In genomic region chr1:165143437-165144065, GRCh38 we compare ENCODE assay signal across 1 cellular context.
TF ChIP-seq lines count a peak whose summit lies in the region.

No MANE protein-coding gene starts in this region.

TF ChIP-seq in GM23338, 12 proteins besides CTCF, POLR2A, EP300 and RAD21 (continued from another document):
- TF ChIP-seq, protein P1, sequence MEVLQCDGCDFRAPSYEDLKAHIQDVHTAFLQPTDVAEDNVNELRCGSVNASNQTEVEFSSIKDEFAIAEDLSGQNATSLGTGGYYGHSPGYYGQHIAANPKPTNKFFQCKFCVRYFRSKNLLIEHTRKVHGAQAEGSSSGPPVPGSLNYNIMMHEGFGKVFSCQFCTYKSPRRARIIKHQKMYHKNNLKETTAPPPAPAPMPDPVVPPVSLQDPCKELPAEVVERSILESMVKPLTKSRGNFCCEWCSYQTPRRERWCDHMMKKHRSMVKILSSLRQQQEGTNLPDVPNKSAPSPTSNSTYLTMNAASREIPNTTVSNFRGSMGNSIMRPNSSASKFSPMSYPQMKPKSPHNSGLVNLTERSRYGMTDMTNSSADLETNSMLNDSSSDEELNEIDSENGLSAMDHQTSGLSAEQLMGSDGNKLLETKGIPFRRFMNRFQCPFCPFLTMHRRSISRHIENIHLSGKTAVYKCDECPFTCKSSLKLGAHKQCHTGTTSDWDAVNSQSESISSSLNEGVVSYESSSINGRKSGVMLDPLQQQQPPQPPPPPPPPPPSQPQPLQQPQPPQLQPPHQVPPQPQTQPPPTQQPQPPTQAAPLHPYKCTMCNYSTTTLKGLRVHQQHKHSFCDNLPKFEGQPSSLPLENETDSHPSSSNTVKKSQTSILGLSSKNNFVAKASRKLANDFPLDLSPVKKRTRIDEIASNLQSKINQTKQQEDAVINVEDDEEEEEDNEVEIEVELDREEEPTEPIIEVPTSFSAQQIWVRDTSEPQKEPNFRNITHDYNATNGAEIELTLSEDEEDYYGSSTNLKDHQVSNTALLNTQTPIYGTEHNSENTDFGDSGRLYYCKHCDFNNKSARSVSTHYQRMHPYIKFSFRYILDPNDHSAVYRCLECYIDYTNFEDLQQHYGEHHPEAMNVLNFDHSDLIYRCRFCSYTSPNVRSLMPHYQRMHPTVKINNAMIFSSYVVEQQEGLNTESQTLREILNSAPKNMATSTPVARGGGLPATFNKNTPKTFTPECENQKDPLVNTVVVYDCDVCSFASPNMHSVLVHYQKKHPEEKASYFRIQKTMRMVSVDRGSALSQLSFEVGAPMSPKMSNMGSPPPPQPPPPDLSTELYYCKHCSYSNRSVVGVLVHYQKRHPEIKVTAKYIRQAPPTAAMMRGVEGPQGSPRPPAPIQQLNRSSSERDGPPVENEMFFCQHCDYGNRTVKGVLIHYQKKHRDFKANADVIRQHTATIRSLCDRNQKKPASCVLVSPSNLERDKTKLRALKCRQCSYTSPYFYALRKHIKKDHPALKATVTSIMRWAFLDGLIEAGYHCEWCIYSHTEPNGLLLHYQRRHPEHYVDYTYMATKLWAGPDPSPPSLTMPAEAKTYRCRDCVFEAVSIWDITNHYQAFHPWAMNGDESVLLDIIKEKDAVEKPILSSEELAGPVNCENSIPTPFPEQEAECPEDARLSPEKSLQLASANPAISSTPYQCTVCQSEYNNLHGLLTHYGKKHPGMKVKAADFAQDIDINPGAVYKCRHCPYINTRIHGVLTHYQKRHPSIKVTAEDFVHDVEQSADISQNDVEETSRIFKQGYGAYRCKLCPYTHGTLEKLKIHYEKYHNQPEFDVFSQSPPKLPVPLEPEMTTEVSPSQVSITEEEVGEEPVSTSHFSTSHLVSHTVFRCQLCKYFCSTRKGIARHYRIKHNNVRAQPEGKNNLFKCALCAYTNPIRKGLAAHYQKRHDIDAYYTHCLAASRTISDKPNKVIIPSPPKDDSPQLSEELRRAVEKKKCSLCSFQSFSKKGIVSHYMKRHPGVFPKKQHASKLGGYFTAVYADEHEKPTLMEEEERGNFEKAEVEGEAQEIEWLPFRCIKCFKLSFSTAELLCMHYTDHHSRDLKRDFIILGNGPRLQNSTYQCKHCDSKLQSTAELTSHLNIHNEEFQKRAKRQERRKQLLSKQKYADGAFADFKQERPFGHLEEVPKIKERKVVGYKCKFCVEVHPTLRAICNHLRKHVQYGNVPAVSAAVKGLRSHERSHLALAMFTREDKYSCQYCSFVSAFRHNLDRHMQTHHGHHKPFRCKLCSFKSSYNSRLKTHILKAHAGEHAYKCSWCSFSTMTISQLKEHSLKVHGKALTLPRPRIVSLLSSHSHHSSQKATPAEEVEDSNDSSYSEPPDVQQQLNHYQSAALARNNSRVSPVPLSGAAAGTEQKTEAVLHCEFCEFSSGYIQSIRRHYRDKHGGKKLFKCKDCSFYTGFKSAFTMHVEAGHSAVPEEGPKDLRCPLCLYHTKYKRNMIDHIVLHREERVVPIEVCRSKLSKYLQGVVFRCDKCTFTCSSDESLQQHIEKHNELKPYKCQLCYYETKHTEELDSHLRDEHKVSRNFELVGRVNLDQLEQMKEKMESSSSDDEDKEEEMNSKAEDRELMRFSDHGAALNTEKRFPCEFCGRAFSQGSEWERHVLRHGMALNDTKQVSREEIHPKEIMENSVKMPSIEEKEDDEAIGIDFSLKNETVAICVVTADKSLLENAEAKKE (CRISPR knock-in tag; IDR thresholded peaks at IDR 0.05), result no peak
- TF ChIP-seq CREB1 (CRISPR knock-in tag; IDR thresholded peaks at IDR 0.05; ENCODE audit: low read depth) (no peak), STAT1 (IDR thresholded peaks at IDR 0.05; ENCODE audit: unreplicated experiment) (no peak)
